Comparison of ENCODE assay signal across 2 cellular contexts in the genomic region with DNA sequence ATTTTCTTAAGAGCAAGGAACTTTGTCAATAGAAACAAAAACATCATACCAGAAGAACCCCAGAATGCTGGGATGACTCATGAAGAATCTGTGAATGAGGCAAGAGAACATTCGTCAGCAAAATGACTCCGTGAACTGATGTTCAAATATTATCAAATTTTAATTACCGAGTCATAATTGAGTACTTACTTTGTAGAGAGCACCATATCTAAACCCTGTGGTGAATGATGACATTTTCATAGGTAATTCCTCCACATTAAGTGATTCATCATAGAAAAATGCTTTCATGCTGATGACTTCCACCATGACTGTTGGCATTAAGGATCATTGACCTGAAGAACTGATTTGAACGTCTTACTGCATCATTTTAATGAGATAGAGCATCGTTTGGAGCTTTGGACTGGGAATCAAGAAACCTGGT.
A peak's percentile ranks its signal among the peaks of the same experiment; 100 is the strongest.
TF ChIP-seq lines count a peak whose summit lies in the region.

No MANE protein-coding gene starts in this region.

TF ChIP-seq in SK-N-SH treated with all-trans-retinoic acid at 6 μM for 48 hours, 23 proteins besides CTCF, POLR2A, EP300 and RAD21 (continued from another document):
- TF ChIP-seq PATZ1 (CRISPR knock-in tag; IDR thresholded peaks at IDR 0.05; ENCODE audit: borderline replicate concordance) (no peak), POU6F1 (CRISPR knock-in tag; IDR thresholded peaks at IDR 0.05; ENCODE audit: borderline replicate concordance, low read depth) (0 out of 2 replicates have a peak, but pooled peaks have one; percentile 10), ESRRG (CRISPR knock-in tag; IDR thresholded peaks at IDR 0.05) (no peak), RARB (CRISPR knock-in tag; IDR thresholded peaks at IDR 0.05) (no peak), ZC3H10 (CRISPR knock-in tag; IDR thresholded peaks at IDR 0.05) (0 out of 2 replicates have a peak, but pooled peaks have one; percentile 9), ZNF70 (CRISPR knock-in tag; IDR thresholded peaks at IDR 0.05) (no peak), GLIS3 (CRISPR knock-in tag; IDR thresholded peaks at IDR 0.05) (no peak), TOX (CRISPR knock-in tag; IDR thresholded peaks at IDR 0.05; ENCODE audit: borderline replicate concordance) (0 out of 2 replicates have a peak, but pooled peaks have one; percentile 10), ISL1 (CRISPR knock-in tag; IDR thresholded peaks at IDR 0.05) (peak; percentile 78)
- TF ChIP-seq, protein P1, sequence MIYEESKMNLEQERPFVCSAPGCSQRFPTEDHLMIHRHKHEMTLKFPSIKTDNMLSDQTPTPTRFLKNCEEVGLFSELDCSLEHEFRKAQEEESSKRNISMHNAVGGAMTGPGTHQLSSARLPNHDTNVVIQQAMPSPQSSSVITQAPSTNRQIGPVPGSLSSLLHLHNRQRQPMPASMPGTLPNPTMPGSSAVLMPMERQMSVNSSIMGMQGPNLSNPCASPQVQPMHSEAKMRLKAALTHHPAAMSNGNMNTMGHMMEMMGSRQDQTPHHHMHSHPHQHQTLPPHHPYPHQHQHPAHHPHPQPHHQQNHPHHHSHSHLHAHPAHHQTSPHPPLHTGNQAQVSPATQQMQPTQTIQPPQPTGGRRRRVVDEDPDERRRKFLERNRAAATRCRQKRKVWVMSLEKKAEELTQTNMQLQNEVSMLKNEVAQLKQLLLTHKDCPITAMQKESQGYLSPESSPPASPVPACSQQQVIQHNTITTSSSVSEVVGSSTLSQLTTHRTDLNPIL (CRISPR knock-in tag; IDR thresholded peaks at IDR 0.05; ENCODE audit: low read depth) = peak; percentile 62; the same call in 1 of the 2 replicates

TF ChIP-seq in SK-N-SH, 30 proteins besides CTCF, POLR2A, EP300 and RAD21 (continued from another document):
- TF ChIP-seq REST (IDR thresholded peaks at IDR 0.05; ENCODE audit: low read depth, low read length) (no peak), USF1 (IDR thresholded peaks at IDR 0.05; ENCODE audit: borderline replicate concordance, low read depth) (no peak)
- TF ChIP-seq, protein P2, sequence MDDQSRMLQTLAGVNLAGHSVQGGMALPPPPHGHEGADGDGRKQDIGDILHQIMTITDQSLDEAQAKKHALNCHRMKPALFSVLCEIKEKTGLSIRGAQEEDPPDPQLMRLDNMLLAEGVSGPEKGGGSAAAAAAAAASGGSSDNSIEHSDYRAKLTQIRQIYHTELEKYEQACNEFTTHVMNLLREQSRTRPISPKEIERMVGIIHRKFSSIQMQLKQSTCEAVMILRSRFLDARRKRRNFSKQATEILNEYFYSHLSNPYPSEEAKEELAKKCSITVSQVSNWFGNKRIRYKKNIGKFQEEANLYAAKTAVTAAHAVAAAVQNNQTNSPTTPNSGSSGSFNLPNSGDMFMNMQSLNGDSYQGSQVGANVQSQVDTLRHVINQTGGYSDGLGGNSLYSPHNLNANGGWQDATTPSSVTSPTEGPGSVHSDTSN (IDR thresholded peaks at IDR 0.05) = no peak
